In genomic region chr11:86183694-86184093, GRCh38 we compare ENCODE assay signal across 10 cellular contexts.
DNase-seq lines count a peak whose midpoint lies in the region; ATAC-seq and TF ChIP-seq lines count a peak whose summit lies in the region.
"Had no signal": no experiment of that assay in that cellular context is flagged by ENCODE, and none has a peak within 500 bp of the region (broad histone marks: within the 10 kb centered on the region; RNA-seq: fewer than 3 reads in every experiment).

No MANE protein-coding gene starts in this region.

- H3K36me3 ChIP-seq in ACC112 (ENCODE audit: insufficient read depth, low read length): no peaks in the 10 kb centered on the region

- H3K79me2 ChIP-seq in ACC112 (ENCODE audit: control insufficient read depth, insufficient read depth, low read length, unreplicated experiment): no peaks in the 10 kb centered on the region

- no peak for TF ChIP-seq CTCF in HFFc6 (IDR thresholded peaks at IDR 0.05)

- peaks cover 5% of the 10 kb centered on the region; the same call in 1 of the 2 replicates for H3K36me3 Mint-ChIP-seq in HFFc6 (ENCODE audit: low read depth)
- no peaks in the 10 kb centered on the region for H3K36me3 Mint-ChIP-seq in T-helper 1 cell treated with Interleukin-12 subunit alpha and Interleukin-12 subunit beta and Interleukin-4 antibody, amounts not matched to agents 30 μg/mL and 1 μg/mL, for 36 hours (ENCODE audit: low read depth)

- no peaks in the 10 kb centered on the region for H3K27me3 ChIP-seq in ACC112 (ENCODE audit: insufficient read depth, low read length)

- no peak overlapping the region for H3K27ac ChIP-seq in ACC112 (ENCODE audit: low read depth, low read length)

- H3K4me1 Mint-ChIP-seq in HFFc6 (ENCODE audit: low read depth): peaks cover 10% of the 10 kb centered on the region
- peaks cover 13% of the 10 kb centered on the region for H3K4me1 Mint-ChIP-seq in T-helper 1 cell treated with Interleukin-12 subunit alpha and Interleukin-12 subunit beta and Interleukin-4 antibody, amounts not matched to agents 30 μg/mL and 1 μg/mL, for 36 hours (ENCODE audit: low read depth)
- H3K4me1 Mint-ChIP-seq: nephron had no signal

- H3K27me3 Mint-ChIP-seq in HFFc6 (ENCODE audit: insufficient read depth): no peaks in the 10 kb centered on the region
- H3K27me3 Mint-ChIP-seq in T-helper 1 cell treated with Interleukin-12 subunit alpha and Interleukin-12 subunit beta and Interleukin-4 antibody, amounts not matched to agents 30 μg/mL and 1 μg/mL, for 36 hours (ENCODE audit: low read depth): no peaks in the 10 kb centered on the region
- H3K27me3 Mint-ChIP-seq: stimulated activated naive CD8-positive, alpha-beta T cell treated with anti-CD3 and anti-CD28 coated beads, Interleukin-15, Interleukin-2, amounts not matched to agents 100 ng/mL and 50 ng/mL, for 24 hours had no signal

- peak; percentile 30 for DNase-seq in HFFc6
- DNase-seq in glomerular visceral epithelial cell (ENCODE audit: extremely low spot score): peak; percentile 62
- DNase-seq in left ventricle myocardium superior: no peak
- no peak for DNase-seq in posterior cingulate gyrus
- no peak for DNase-seq in sciatic nerve (ENCODE audit: low spot score)

- peak overlapping the region; percentile 5 for H2AFZ ChIP-seq in ACC112 (ENCODE audit: low read length, unreplicated experiment)

- H3K9me3 Mint-ChIP-seq in HFFc6: no peaks in the 10 kb centered on the region
- peaks cover 4% of the 10 kb centered on the region for H3K9me3 Mint-ChIP-seq in T-helper 1 cell treated with Interleukin-12 subunit alpha and Interleukin-12 subunit beta and Interleukin-4 antibody, amounts not matched to agents 30 μg/mL and 1 μg/mL, for 36 hours
- H3K9me3 Mint-ChIP-seq: nephron; stimulated activated naive CD8-positive, alpha-beta T cell treated with anti-CD3 and anti-CD28 coated beads, Interleukin-15, Interleukin-2, amounts not matched to agents 100 ng/mL and 50 ng/mL, for 24 hours had no signal

- ATAC-seq in left ventricle myocardium superior: no peak
- ATAC-seq in HG03565 (IDR thresholded peaks at IDR 0.05; ENCODE audit: unreplicated experiment): no peak
- no peak for ATAC-seq in sciatic nerve

- 0 out of 2 replicates have a peak overlapping the region, but pooled peaks have one; percentile 14 for H3K27ac Mint-ChIP-seq in HFFc6
- no peak overlapping the region for H3K27ac Mint-ChIP-seq in T-helper 1 cell treated with Interleukin-12 subunit alpha and Interleukin-12 subunit beta and Interleukin-4 antibody, amounts not matched to agents 30 μg/mL and 1 μg/mL, for 36 hours
- H3K27ac Mint-ChIP-seq: nephron; stimulated activated naive CD8-positive, alpha-beta T cell treated with anti-CD3 and anti-CD28 coated beads, Interleukin-15, Interleukin-2, amounts not matched to agents 100 ng/mL and 50 ng/mL, for 24 hours had no signal

- no peak overlapping the region; the same call in 1 of the 2 replicates for H3K4me3 ChIP-seq in ACC112 (ENCODE audit: low read depth, low read length)

- intact Hi-C loops in left ventricle myocardium superior (cut with micrococcal nuclease): no loop called here
- intact Hi-C loops in posterior cingulate gyrus (cut with DNase I): no loop called here
- intact Hi-C loops in sciatic nerve (cut with DNase I): no loop called here

- peaks cover 13% of the 10 kb centered on the region for H3K4me1 ChIP-seq in ACC112 (ENCODE audit: control insufficient read depth, insufficient read depth, low read length, unreplicated experiment)

- no peak overlapping the region for H3K4me3 Mint-ChIP-seq in HFFc6
- peak overlapping the region; percentile 7 for H3K4me3 Mint-ChIP-seq in T-helper 1 cell treated with Interleukin-12 subunit alpha and Interleukin-12 subunit beta and Interleukin-4 antibody, amounts not matched to agents 30 μg/mL and 1 μg/mL, for 36 hours
- H3K4me3 Mint-ChIP-seq: nephron; stimulated activated naive CD8-positive, alpha-beta T cell treated with anti-CD3 and anti-CD28 coated beads, Interleukin-15, Interleukin-2, amounts not matched to agents 100 ng/mL and 50 ng/mL, for 24 hours had no signal

Comparison
In these comparisons a context has a peak if more than half of its experiments do, and no peak if none do; other contexts are left out.
1. DNase-seq: peak in HFFc6 (single experiment) and glomerular visceral epithelial cell (single experiment); none in left ventricle myocardium superior (single experiment), posterior cingulate gyrus (0 of 10) and sciatic nerve (single experiment).